ENCODE assay signal across 8 cellular contexts in genomic region chr6:692356-692851, GRCh38. TPM values are rescaled to one million over a fixed set of nuclear protein-coding genes. Genes with fewer than 3 reads are reported as not detected.
DNase-seq lines count a peak whose midpoint lies in the region; ATAC-seq and TF ChIP-seq lines count a peak whose summit lies in the region.

No MANE protein-coding gene starts in this region.

- H3K27ac Mint-ChIP-seq in CD8-positive, alpha-beta T cell, result peak overlapping the region; percentile 95
- peak overlapping the region; percentile 96 for H3K27ac Mint-ChIP-seq in type B pancreatic cell

- H3K4me3 Mint-ChIP-seq in CD8-positive, alpha-beta T cell, result peak overlapping the region; percentile 94
- peak overlapping the region; percentile 97 for H3K4me3 Mint-ChIP-seq in type B pancreatic cell

- H3K9me3 Mint-ChIP-seq in CD8-positive, alpha-beta T cell, result no peaks in the 10 kb centered on the region
- H3K9me3 Mint-ChIP-seq in type B pancreatic cell, result no peaks in the 10 kb centered on the region

- H3K27me3 ChIP-seq in CD8-positive, alpha-beta T cell (ENCODE audit: insufficient read depth, low read length), result no peaks in the 10 kb centered on the region

- H3K4me1 Mint-ChIP-seq in CD8-positive, alpha-beta T cell (ENCODE audit: low read depth), result peaks cover 26% of the 10 kb centered on the region
- H3K4me1 Mint-ChIP-seq in type B pancreatic cell (ENCODE audit: unreplicated experiment), result peaks cover 19% of the 10 kb centered on the region

- peak overlapping the region; percentile 74 for H3K9ac ChIP-seq in SK-N-MC (ENCODE audit: insufficient read length)

- CTCF ChIA-PET in CD8-positive, alpha-beta T cell (lab: Charles Lee), result interaction anchor here (0.7 to 1.5 kb wide), 3 partner anchors 11 to 62 kb away, joined by 3 to 7 read pairs (median 3); no protein-coding TSS in a partner anchor

- H3K4me1 ChIP-seq in CD8-positive, alpha-beta T cell (ENCODE audit: insufficient read depth, low read length), result peaks cover 19% of the 10 kb centered on the region

- H3K9me3 ChIP-seq in CD8-positive, alpha-beta T cell (ENCODE audit: low read length), result no peaks in the 10 kb centered on the region
- H3K9me3 ChIP-seq in SK-N-MC (ENCODE audit: low read depth, low read length), result no peaks in the 10 kb centered on the region

- H3K27me3 Mint-ChIP-seq in CD8-positive, alpha-beta T cell (ENCODE audit: low read depth), result no peaks in the 10 kb centered on the region
- H3K27me3 Mint-ChIP-seq in type B pancreatic cell, result peaks cover 2% of the 10 kb centered on the region

- H3K27ac ChIP-seq in CD8-positive, alpha-beta T cell (ENCODE audit: low read depth, low read length), result peak overlapping the region; percentile 88
- H3K27ac ChIP-seq in SK-N-MC, result no peak overlapping the region

- H3K4me3 ChIP-seq in CD8-positive, alpha-beta T cell (ENCODE audit: low read depth, low read length), result peak overlapping the region; percentile 89
- peak overlapping the region; percentile 89 for H3K4me3 ChIP-seq in SK-N-MC

- peak; percentile 92 for ATAC-seq in CD8-positive, alpha-beta T cell
- ATAC-seq in HG03575 (IDR thresholded peaks at IDR 0.05; ENCODE audit: extremely low read depth, insufficient number of reproducible peaks, low FRiP score, unreplicated experiment), result peak; percentile 28
- peak; percentile 92 for ATAC-seq in Right ventricle myocardium superior (ENCODE audit: poor library complexity)

- POLR2A ChIA-PET in CD8-positive, alpha-beta T cell (lab: Charles Lee), result interaction anchor here (0.5 to 2.4 kb wide), 7 partner anchors 8 to 47 kb away, joined by 3 to 8 read pairs (median 3); no protein-coding TSS in a partner anchor

- H3K36me3 Mint-ChIP-seq in CD8-positive, alpha-beta T cell, result peaks cover 13% of the 10 kb centered on the region
- no peaks in the 10 kb centered on the region for H3K36me3 Mint-ChIP-seq in type B pancreatic cell

- intact Hi-C loops in CD8-positive, alpha-beta T cell (cut with DNase I, micrococcal nuclease), result loop anchor here (1.0 to 10.0 kb wide), 4 partner anchors 19 to 400 kb away; partner anchors contain the start of genes DUSP22 (in 2 of the 2) and IRF4 (in 1 of the 2)
- intact Hi-C loops in Right ventricle myocardium superior (cut with DNase I) (no loop called here), posterior cingulate gyrus (cut with DNase I) (no loop called here)

- no peaks in the 10 kb centered on the region for H3K36me3 ChIP-seq in CD8-positive, alpha-beta T cell (ENCODE audit: insufficient read depth, low read length)
- H3K36me3 ChIP-seq in SK-N-MC (ENCODE audit: insufficient read depth, low read length), result no peaks in the 10 kb centered on the region

- DNase-seq in CD8-positive, alpha-beta T cell, result peak; percentile 43 to 84 (median 74)
- DNase-seq in GM20000 (ENCODE audit: low spot score) (peak; percentile 81), SK-N-MC (ENCODE audit: low read depth, low spot score) (no peak), Right ventricle myocardium superior (peak; percentile 60), posterior cingulate gyrus (peak in 7 of 10 donors; percentile 32 to 92 (median 44)), type B pancreatic cell (ENCODE audit: extremely low spot score, unreplicated experiment) (no peak)
- peak; percentile 83 for DNase-seq in activated naive CD4-positive, alpha-beta T cell treated with Interleukin-2 at 50 U/mL for 16 hours

- no peak for TF ChIP-seq CTCF in CD8-positive, alpha-beta T cell (IDR thresholded peaks at IDR 0.05)
- TF ChIP-seq CTCF in GM20000 (IDR thresholded peaks at IDR 0.05; ENCODE audit: extremely low read depth, missing control alignments), result no peak
- TF ChIP-seq CTCF in type B pancreatic cell (conservative IDR thresholded peaks at IDR 0.05), result no peak

RNA-seq across cellular contexts. Expression of gene EXOC2, which starts 0.5 kb away (rescaled TPM):
- 10 to 100 TPM; 19.3 to 21.2 TPM for total RNA-seq in CD8-positive, alpha-beta T cell
- 11.3 TPM for total RNA-seq in Right ventricle myocardium superior
- total RNA-seq in type B pancreatic cell (ENCODE audit: low replicate concordance), result 21.6 and 22.9 TPM in 2 replicates

RNA-seq across cellular contexts. Expression of gene HUS1B, which starts 35.5 kb away (rescaled TPM):
- total RNA-seq in CD8-positive, alpha-beta T cell, result 1 to 10 TPM; 2.8 to 4.5 TPM
- total RNA-seq in Right ventricle myocardium superior (not detected), type B pancreatic cell (ENCODE audit: low replicate concordance) (0.41 and 0.93 TPM in 2 replicates)

Comparison
In these comparisons a context has a peak if more than half of its experiments do, and no peak if none do; other contexts are left out.
1. ATAC-seq: peak in every context shown above with its lines; median percentile 92 in CD8-positive, alpha-beta T cell; 92 in Right ventricle myocardium superior; 28 in HG03575.
2. DNase-seq: peak in CD8-positive, alpha-beta T cell (7 of 7), GM20000 (single experiment), activated naive CD4-positive, alpha-beta T cell treated with Interleukin-2 at 50 U/mL for 16 hours (single experiment), Right ventricle myocardium superior (single experiment) and posterior cingulate gyrus (7 of 10); none in SK-N-MC (single experiment) and type B pancreatic cell (single experiment).
3. intact Hi-C loops: an anchor here in CD8-positive, alpha-beta T cell (1.0 to 10.0 kb wide); none called in Right ventricle myocardium superior and posterior cingulate gyrus.